ENCODE assay signal across 2 cellular contexts in genomic region chr12:95718772-95719171, GRCh38.
TF ChIP-seq lines count a peak whose summit lies in the region.

No MANE protein-coding gene starts in this region.

TF ChIP-seq in SK-N-SH treated with all-trans-retinoic acid at 6 μM for 48 hours, 23 proteins besides CTCF, POLR2A, EP300 and RAD21 (continued from another document):
- TF ChIP-seq CREB5 (CRISPR knock-in tag; IDR thresholded peaks at IDR 0.05; ENCODE audit: low read depth): no peak; the same call in 1 of the 2 replicates
- TF ChIP-seq PATZ1 (CRISPR knock-in tag; IDR thresholded peaks at IDR 0.05; ENCODE audit: borderline replicate concordance): no peak
- TF ChIP-seq TOX (CRISPR knock-in tag; IDR thresholded peaks at IDR 0.05; ENCODE audit: borderline replicate concordance): no peak
- TF ChIP-seq CSRNP3 (CRISPR knock-in tag; IDR thresholded peaks at IDR 0.05): no peak
TF ChIP-seq in SK-N-SH treated with all-trans-retinoic acid at 6 μM for 48 hours: peak in this region for 5.

TF ChIP-seq in SK-N-SH, 30 proteins besides CTCF, POLR2A, EP300 and RAD21 (continued from another document):
- no peak for TF ChIP-seq REST (IDR thresholded peaks at IDR 0.05; ENCODE audit: low read depth, low read length)
- no peak for TF ChIP-seq NRF1 (IDR thresholded peaks at IDR 0.05; ENCODE audit: low read depth, low read length)
- TF ChIP-seq RXRA (IDR thresholded peaks at IDR 0.05; ENCODE audit: borderline replicate concordance, low read depth): no peak
- no peak for TF ChIP-seq CHD2 (IDR thresholded peaks at IDR 0.05; ENCODE audit: low read length, partially characterized antibody)
- TF ChIP-seq IRF3 (IDR thresholded peaks at IDR 0.05; ENCODE audit: low read depth, low read length): no peak
- TF ChIP-seq NFIC (IDR thresholded peaks at IDR 0.05; ENCODE audit: borderline replicate concordance): no peak
- TF ChIP-seq EZH2phosphoT487 (IDR thresholded peaks at IDR 0.05; ENCODE audit: borderline replicate concordance, low read depth): no peak
- TF ChIP-seq PBX3 (IDR thresholded peaks at IDR 0.05): no peak
- TF ChIP-seq USF1 (IDR thresholded peaks at IDR 0.05; ENCODE audit: borderline replicate concordance, low read depth): no peak
- TF ChIP-seq JUND (IDR thresholded peaks at IDR 0.05): no peak
- no peak for TF ChIP-seq RCOR1 (IDR thresholded peaks at IDR 0.05; ENCODE audit: low read length)
